ENCODE assay signal across 8 cellular contexts in the genomic region with DNA sequence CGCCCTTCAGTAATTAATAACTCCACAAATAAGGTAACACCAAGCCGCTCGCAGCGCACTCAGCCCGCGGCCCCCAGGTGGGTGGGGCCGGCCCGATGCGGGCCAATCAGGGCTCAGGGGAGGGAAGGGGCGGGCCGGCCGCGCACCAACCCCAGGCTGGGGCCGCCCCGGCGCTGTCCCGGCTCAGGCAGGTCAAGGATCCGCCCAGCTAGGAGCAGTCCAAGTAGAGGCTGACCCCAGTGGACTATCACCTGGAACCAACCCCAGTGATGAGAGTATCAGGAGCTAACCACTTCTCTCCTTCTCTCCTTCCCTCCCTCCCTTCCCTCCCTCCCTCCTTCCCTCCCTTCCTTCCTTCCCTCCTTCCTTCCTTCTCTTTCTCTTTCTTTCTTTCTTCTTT.
DNase-seq lines count a peak whose midpoint lies in the region; ATAC-seq, FAIRE-seq and TF ChIP-seq lines count a peak whose summit lies in the region.

No MANE protein-coding gene starts in this region.

- H3K4me1 ChIP-seq in astrocyte (ENCODE audit: insufficient read depth, low read length) (no peaks in the 10 kb centered on the region), left lung (peaks cover 0 to 5% of the 10 kb centered on the region in 2 donors)

- H3K9me3 ChIP-seq in astrocyte (ENCODE audit: insufficient read depth, low read depth, low read length), result no peaks in the 10 kb centered on the region
- no peaks in the 10 kb centered on the region for H3K9me3 ChIP-seq in left lung

- DNase-seq in GM10266 (ENCODE audit: extremely low spot score) (peak; percentile 71), astrocyte (ENCODE audit: low read depth) (no peak), left lung (peak; percentile 33 to 84), substantia nigra (lab: John Stamatoyannopoulos, UW) (peak in 32 of 49 donors; percentile 2 to 67 (median 31))

- H3K4me1 Mint-ChIP-seq in astrocyte (ENCODE audit: low read depth, unreplicated experiment), result no peaks in the 10 kb centered on the region

- H3K27ac Mint-ChIP-seq in astrocyte (ENCODE audit: unreplicated experiment), result no peak overlapping the region

- intact Hi-C loops in left lung (cut with DNase I), result no loop called here

- ATAC-seq in HG03159 (IDR thresholded peaks at IDR 0.05; ENCODE audit: unreplicated experiment) (peak; percentile 85), left lung (peak; percentile 98), HG03378 (IDR thresholded peaks at IDR 0.05; ENCODE audit: unreplicated experiment) (no peak), GM21515 (IDR thresholded peaks at IDR 0.05; ENCODE audit: unreplicated experiment) (no peak), HG03196 (IDR thresholded peaks at IDR 0.05; ENCODE audit: unreplicated experiment) (no peak)

- H3K36me3 Mint-ChIP-seq in astrocyte (ENCODE audit: low read depth, unreplicated experiment), result no peaks in the 10 kb centered on the region

- no peak overlapping the region for H3K4me3 Mint-ChIP-seq in astrocyte (ENCODE audit: unreplicated experiment)

- H4K20me1 ChIP-seq in astrocyte (ENCODE audit: insufficient read depth, low read length), result no peaks in the 10 kb centered on the region

- H2AFZ ChIP-seq in astrocyte (ENCODE audit: low read depth, low read length), result peak overlapping the region; percentile 52

- H3K4me3 ChIP-seq in astrocyte (ENCODE audit: insufficient read depth, low read depth, low read length) (no peak overlapping the region), left lung (no peak overlapping the region)

- H3K27me3 Mint-ChIP-seq in astrocyte (ENCODE audit: low read depth, unreplicated experiment), result peaks cover 15% of the 10 kb centered on the region

- H3K9ac ChIP-seq in astrocyte (ENCODE audit: low read length), result no peak overlapping the region

- FAIRE-seq in astrocyte (lab: Jason Lieb, UNC), result no peak

- peak overlapping the region; percentile 34 for H3K4me2 ChIP-seq in astrocyte (ENCODE audit: low read length)

- H3K36me3 ChIP-seq in astrocyte (ENCODE audit: insufficient read depth, low read length) (no peaks in the 10 kb centered on the region), left lung (no peaks in the 10 kb centered on the region)

- H3K27ac ChIP-seq in astrocyte (ENCODE audit: low read depth, low read length), result no peak overlapping the region
- no peak overlapping the region for H3K27ac ChIP-seq in left lung
- no peak overlapping the region for H3K27ac ChIP-seq in substantia nigra (ENCODE audit: low read depth, low read length, poor library complexity, severe bottlenecking)

- no peak for TF ChIP-seq CTCF in GM10266 (IDR thresholded peaks at IDR 0.05; ENCODE audit: control insufficient read depth, insufficient read depth, low read depth, missing control alignments)
- no peak for TF ChIP-seq CTCF in astrocyte (IDR thresholded peaks at IDR 0.05; ENCODE audit: insufficient read depth, low read depth, low read length)
- TF ChIP-seq CTCF in left lung (IDR thresholded peaks at IDR 0.05), result no peak

- no peaks in the 10 kb centered on the region for H3K9me3 Mint-ChIP-seq in astrocyte (ENCODE audit: unreplicated experiment)

- H3K79me2 ChIP-seq in astrocyte (ENCODE audit: insufficient read depth, low read length), result no peaks in the 10 kb centered on the region

- H3K27me3 ChIP-seq in astrocyte (ENCODE audit: insufficient read depth, low read length) (peaks cover 3% of the 10 kb centered on the region), left lung (peaks cover 0 to 15% of the 10 kb centered on the region in 2 donors)

Comparison
In these comparisons a context has a peak if more than half of its experiments do, and no peak if none do; other contexts are left out.
1. ATAC-seq: peak in HG03159 (single experiment) and left lung (single experiment); none in HG03378 (single experiment), GM21515 (single experiment) and HG03196 (single experiment).